In genomic region chr10:12010353-12010752, GRCh38 we compare ENCODE assay signal across 21 cellular contexts. TPM values are rescaled to one million over a fixed set of nuclear protein-coding genes. Genes with fewer than 3 reads are reported as not detected.
DNase-seq lines count a peak whose midpoint lies in the region; ATAC-seq and TF ChIP-seq lines count a peak whose summit lies in the region.
"Had no signal": no experiment of that assay in that cellular context is flagged by ENCODE, and none has a peak within 500 bp of the region (broad histone marks: within the 10 kb centered on the region; RNA-seq: fewer than 3 reads in every experiment).

No MANE protein-coding gene starts in this region.

- H3K36me3 Mint-ChIP-seq in activated T-cell treated with anti-CD3 and anti-CD28 coated beads, Interleukin-2, amount 50 U/mL, for 72 hours (ENCODE audit: insufficient read depth in 2 of 2), result peaks cover 11 to 36% of the 10 kb centered on the region in 2 donors
- peaks cover 32% of the 10 kb centered on the region for H3K36me3 Mint-ChIP-seq in activated T-cell treated with anti-CD3 and anti-CD28 coated beads, Interleukin-2, amount 50 U/mL, for 4 hours (ENCODE audit: insufficient read depth)
- peaks cover 32% of the 10 kb centered on the region for H3K36me3 Mint-ChIP-seq in endothelial cell (ENCODE audit: low read depth, unreplicated experiment)
- H3K36me3 Mint-ChIP-seq in activated T-helper 1 cell treated with anti-CD3 and anti-CD28 coated beads, Interleukin-12 subunit alpha, Interleukin-12 subunit beta, Interleukin-2, Interleukin-4 antibody, amounts not matched to agents 30 ng/mL and 10 ng/mL and 1 ng/mL, durations not matched to agents 14 hours and 24 hours and 36 hours (ENCODE audit: low read depth), result peaks cover 42% of the 10 kb centered on the region

- no peaks in the 10 kb centered on the region for H3K4me1 ChIP-seq in HEK293 (ENCODE audit: control insufficient read depth, insufficient read depth, low read length)
- no peaks in the 10 kb centered on the region for H3K4me1 ChIP-seq in adipocyte (ENCODE audit: control insufficient read depth, insufficient read depth, low read length)
- no peaks in the 10 kb centered on the region for H3K4me1 ChIP-seq in transverse colon
- H3K4me1 ChIP-seq: BLaER1, Caco-2 had no signal

- peaks cover 14 to 43% of the 10 kb centered on the region in 2 experiments; a peak in 2 of 3 replicates for H3K36me3 ChIP-seq in HEK293 (ENCODE audit: control insufficient read depth in 2 of 2, insufficient read depth in 1 of 2, low read length in 2 of 2)
- peaks cover 45% of the 10 kb centered on the region for H3K36me3 ChIP-seq in adipocyte (ENCODE audit: control insufficient read depth, insufficient read depth, low read length, severe bottlenecking)
- peaks cover 0 to 43% (median 13%) of the 10 kb centered on the region in 4 donors for H3K36me3 ChIP-seq in transverse colon

- H3K27me3 ChIP-seq in adipocyte (replicated peaks; ENCODE audit: control insufficient read depth, insufficient read depth, low read length), result no peaks in the 10 kb centered on the region
- no peaks in the 10 kb centered on the region for H3K27me3 ChIP-seq in transverse colon
- H3K27me3 ChIP-seq: BLaER1 had no signal

- H3K4me3 ChIP-seq in HEK293 (ENCODE audit: low read depth, low read length) (no peak overlapping the region), adipocyte (ENCODE audit: low read length) (peak overlapping the region; percentile 32), transverse colon (no peak overlapping the region)
- H3K4me3 ChIP-seq: GM12878, GM23248 had no signal

- no peak for TF ChIP-seq EP300 in transverse colon (IDR thresholded peaks at IDR 0.05; ENCODE audit: low read depth)

- CTCF ChIA-PET in HEK293 (lab: Yijun Ruan, JAX), result no interaction called here

- no peak for DNase-seq in activated T-cell treated with anti-CD3 and anti-CD28 coated beads, Interleukin-2, amount 50 U/mL, for 72 hours
- DNase-seq in activated T-cell treated with anti-CD3 and anti-CD28 coated beads, Interleukin-2, amount 50 U/mL, for 4 hours, result no peak
- DNase-seq in adipocyte (ENCODE audit: low read depth) (no peak), endothelial cell (ENCODE audit: low spot score) (no peak), transverse colon (no peak), retina (no peak)
- DNase-seq in activated T-helper 1 cell treated with anti-CD3 and anti-CD28 coated beads, Interleukin-12 subunit alpha, Interleukin-12 subunit beta, Interleukin-2, Interleukin-4 antibody, amounts not matched to agents 30 ng/mL and 10 ng/mL and 1 ng/mL, durations not matched to agents 14 hours and 24 hours and 36 hours (ENCODE audit: low spot score), result no peak
- DNase-seq: Caco-2; CD4-positive, CD25-positive, alpha-beta regulatory T cell; CD8-positive, alpha-beta T cell; DMS153; DND-41; GM23248; H9; HFFc6 had no signal

- H3K9me3 Mint-ChIP-seq in activated T-cell treated with anti-CD3 and anti-CD28 coated beads, Interleukin-2, amount 50 U/mL, for 72 hours, result peaks cover 4% of the 10 kb centered on the region in 2 donors
- peaks cover 6% of the 10 kb centered on the region for H3K9me3 Mint-ChIP-seq in activated T-cell treated with anti-CD3 and anti-CD28 coated beads, Interleukin-2, amount 50 U/mL, for 4 hours
- peaks cover 6% of the 10 kb centered on the region for H3K9me3 Mint-ChIP-seq in endothelial cell (ENCODE audit: unreplicated experiment)
- H3K9me3 Mint-ChIP-seq in activated T-helper 1 cell treated with anti-CD3 and anti-CD28 coated beads, Interleukin-12 subunit alpha, Interleukin-12 subunit beta, Interleukin-2, Interleukin-4 antibody, amounts not matched to agents 30 ng/mL and 10 ng/mL and 1 ng/mL, durations not matched to agents 14 hours and 24 hours and 36 hours, result peaks cover 9% of the 10 kb centered on the region

- WGBS in transverse colon (ENCODE audit: low coverage in 1 of 2), 2 donors, result 91 to 95% methylated on average over 4 of the region's 4 CpGs

- TF ChIP-seq POLR2A in transverse colon (IDR thresholded peaks at IDR 0.05), result no peak

- POLR2A ChIA-PET in HEK293 (lab: Yijun Ruan, JAX), result no interaction called here

- no peak for TF ChIP-seq CTCF in HEK293 (tag by site-specific recombination; IDR thresholded peaks at IDR 0.05)
- TF ChIP-seq CTCF in endothelial cell (IDR thresholded peaks at IDR 0.05; ENCODE audit: unreplicated experiment), result no peak
- no peak for TF ChIP-seq CTCF in transverse colon (IDR thresholded peaks at IDR 0.05)

- H3K9me3 ChIP-seq in HEK293 (ENCODE audit: control insufficient read depth, insufficient read depth, low read depth, low read length) (no peaks in the 10 kb centered on the region), adipocyte (ENCODE audit: control insufficient read depth, low read length) (peaks cover 13% of the 10 kb centered on the region), transverse colon (peaks cover 10 to 11% of the 10 kb centered on the region in 2 donors)

- no peak overlapping the region for H3K27ac ChIP-seq in HEK293 (ENCODE audit: extremely low read depth, low read depth, low read length)
- H3K27ac ChIP-seq in transverse colon, result no peak overlapping the region
- H3K27ac ChIP-seq: BLaER1, C4-2B, GM23248 had no signal

- no peaks in the 10 kb centered on the region for H3K27me3 Mint-ChIP-seq in activated T-cell treated with anti-CD3 and anti-CD28 coated beads, Interleukin-2, amount 50 U/mL, for 72 hours (ENCODE audit: low read depth)
- H3K27me3 Mint-ChIP-seq in activated T-cell treated with anti-CD3 and anti-CD28 coated beads, Interleukin-2, amount 50 U/mL, for 4 hours (ENCODE audit: low read depth), result no peaks in the 10 kb centered on the region
- no peaks in the 10 kb centered on the region for H3K27me3 Mint-ChIP-seq in endothelial cell (ENCODE audit: unreplicated experiment)
- no peaks in the 10 kb centered on the region for H3K27me3 Mint-ChIP-seq in activated T-helper 1 cell treated with anti-CD3 and anti-CD28 coated beads, Interleukin-12 subunit alpha, Interleukin-12 subunit beta, Interleukin-2, Interleukin-4 antibody, amounts not matched to agents 30 ng/mL and 10 ng/mL and 1 ng/mL, durations not matched to agents 14 hours and 24 hours and 36 hours (ENCODE audit: insufficient read depth)
- H3K27me3 Mint-ChIP-seq: B cell; CD4-positive, CD25-positive, alpha-beta regulatory T cell had no signal

- ATAC-seq in activated T-cell treated with anti-CD3 and anti-CD28 coated beads, Interleukin-2, amount 50 U/mL, for 72 hours (replicated peaks in 1 of 2), result no peak
- no peak for ATAC-seq in activated T-cell treated with anti-CD3 and anti-CD28 coated beads, Interleukin-2, amount 50 U/mL, for 4 hours
- ATAC-seq: CD8-positive, alpha-beta T cell; GM12878; HCT116 had no signal

- H3K4me1 Mint-ChIP-seq in activated T-cell treated with anti-CD3 and anti-CD28 coated beads, Interleukin-2, amount 50 U/mL, for 72 hours (ENCODE audit: low read depth), result no peaks in the 10 kb centered on the region
- peaks cover 3% of the 10 kb centered on the region for H3K4me1 Mint-ChIP-seq in activated T-cell treated with anti-CD3 and anti-CD28 coated beads, Interleukin-2, amount 50 U/mL, for 4 hours (ENCODE audit: low read depth)
- H3K4me1 Mint-ChIP-seq in endothelial cell (ENCODE audit: unreplicated experiment), result no peaks in the 10 kb centered on the region
- peaks cover 5% of the 10 kb centered on the region for H3K4me1 Mint-ChIP-seq in activated T-helper 1 cell treated with anti-CD3 and anti-CD28 coated beads, Interleukin-12 subunit alpha, Interleukin-12 subunit beta, Interleukin-2, Interleukin-4 antibody, amounts not matched to agents 30 ng/mL and 10 ng/mL and 1 ng/mL, durations not matched to agents 14 hours and 24 hours and 36 hours (ENCODE audit: low read depth)

- no peak overlapping the region for H3K4me3 Mint-ChIP-seq in activated T-cell treated with anti-CD3 and anti-CD28 coated beads, Interleukin-2, amount 50 U/mL, for 72 hours
- no peak overlapping the region for H3K4me3 Mint-ChIP-seq in activated T-cell treated with anti-CD3 and anti-CD28 coated beads, Interleukin-2, amount 50 U/mL, for 4 hours
- peak overlapping the region; percentile 45 for H3K4me3 Mint-ChIP-seq in endothelial cell (ENCODE audit: unreplicated experiment)
- no peak overlapping the region for H3K4me3 Mint-ChIP-seq in activated T-helper 1 cell treated with anti-CD3 and anti-CD28 coated beads, Interleukin-12 subunit alpha, Interleukin-12 subunit beta, Interleukin-2, Interleukin-4 antibody, amounts not matched to agents 30 ng/mL and 10 ng/mL and 1 ng/mL, durations not matched to agents 14 hours and 24 hours and 36 hours
- H3K4me3 Mint-ChIP-seq: B cell; CD4-positive, CD25-positive, alpha-beta regulatory T cell; CD8-positive, alpha-beta T cell; H9; HFFc6 had no signal

- intact Hi-C loops in transverse colon (cut with DNase I; ENCODE audit: low total_unique reads), result no loop called here
- intact Hi-C loops in activated T-helper 1 cell treated with anti-CD3 and anti-CD28 coated beads, Interleukin-12 subunit alpha, Interleukin-12 subunit beta, Interleukin-2, Interleukin-4 antibody, amounts not matched to agents 30 ng/mL and 10 ng/mL and 1 ng/mL, durations not matched to agents 14 hours and 24 hours and 36 hours (cut with micrococcal nuclease), result no loop called here

- H3K27ac Mint-ChIP-seq in activated T-cell treated with anti-CD3 and anti-CD28 coated beads, Interleukin-2, amount 50 U/mL, for 72 hours, result peak overlapping the region; percentile 21
- no peak overlapping the region for H3K27ac Mint-ChIP-seq in endothelial cell (ENCODE audit: unreplicated experiment)
- no peak overlapping the region for H3K27ac Mint-ChIP-seq in activated T-helper 1 cell treated with anti-CD3 and anti-CD28 coated beads, Interleukin-12 subunit alpha, Interleukin-12 subunit beta, Interleukin-2, Interleukin-4 antibody, amounts not matched to agents 30 ng/mL and 10 ng/mL and 1 ng/mL, durations not matched to agents 14 hours and 24 hours and 36 hours
- H3K27ac Mint-ChIP-seq: B cell; CD8-positive, alpha-beta T cell; H9; HFFc6 had no signal

- in situ Hi-C loops in transverse colon (cut with MboI; ENCODE audit: low pct_ligation_motif_present in 1 of 4, low pct_unique_long_range_greater_than_20kb in 1 of 4, low sequenced_read_pairs in 3 of 4), result no loop called here

- H3K9ac ChIP-seq in adipocyte (ENCODE audit: low read length), result no peak overlapping the region
- H3K9ac ChIP-seq: BLaER1, GM23248 had no signal

RNA-seq across cellular contexts. Expression of gene UPF2, which starts 32.3 kb away (rescaled TPM):
- 10 to 100 TPM; 35.8 to 40.5 TPM for total RNA-seq in activated T-cell treated with anti-CD3 and anti-CD28 coated beads, Interleukin-2, amount 50 U/mL, for 72 hours
- 10 to 100 TPM; 26.1 to 31.0 (median 30.3) TPM for total RNA-seq in activated T-cell treated with anti-CD3 and anti-CD28 coated beads, Interleukin-2, amount 50 U/mL, for 4 hours
- total RNA-seq in endothelial cell (ENCODE audit: unreplicated experiment), result 21.9 TPM
- 10 to 100 TPM; 16.5 to 28.6 (median 23.1) TPM for total RNA-seq in transverse colon
- 38.9 and 43.6 TPM in 2 replicates for total RNA-seq in activated T-helper 1 cell treated with anti-CD3 and anti-CD28 coated beads, Interleukin-12 subunit alpha, Interleukin-12 subunit beta, Interleukin-2, Interleukin-4 antibody, amounts not matched to agents 30 ng/mL and 10 ng/mL and 1 ng/mL, durations not matched to agents 14 hours and 24 hours and 36 hours

RNA-seq across cellular contexts. Expression of gene DHTKD1, which starts 58.4 kb away (rescaled TPM):
- total RNA-seq in activated T-cell treated with anti-CD3 and anti-CD28 coated beads, Interleukin-2, amount 50 U/mL, for 72 hours, result 10 to 100 TPM; 28.6 to 29.8 TPM
- total RNA-seq in activated T-cell treated with anti-CD3 and anti-CD28 coated beads, Interleukin-2, amount 50 U/mL, for 4 hours, result 1 to 10 TPM; 5.7 to 7.4 (median 6.1) TPM
- total RNA-seq in endothelial cell (ENCODE audit: unreplicated experiment) (31.7 TPM), transverse colon (10 to 100 TPM in 2 of 4 donors, 1 to 10 TPM in 2; 7.0 to 29.5 (median 13.0) TPM)
- total RNA-seq in activated T-helper 1 cell treated with anti-CD3 and anti-CD28 coated beads, Interleukin-12 subunit alpha, Interleukin-12 subunit beta, Interleukin-2, Interleukin-4 antibody, amounts not matched to agents 30 ng/mL and 10 ng/mL and 1 ng/mL, durations not matched to agents 14 hours and 24 hours and 36 hours, result 19.9 and 22.6 TPM in 2 replicates
